In genomic region chr5:1130218-1130946, GRCh38 we compare ENCODE assay signal across 13 cellular contexts. TPM values are rescaled to one million over a fixed set of nuclear protein-coding genes. Genes with fewer than 3 reads are reported as not detected.
DNase-seq lines count a peak whose midpoint lies in the region; ATAC-seq, FAIRE-seq and TF ChIP-seq lines count a peak whose summit lies in the region.
"Had no signal": no experiment of that assay in that cellular context is flagged by ENCODE, and none has a peak within 500 bp of the region (broad histone marks: within the 10 kb centered on the region; RNA-seq: fewer than 3 reads in every experiment).

No MANE protein-coding gene starts in this region.

- peaks cover 8% of the 10 kb centered on the region for H3K27me3 Mint-ChIP-seq in T-helper 17 cell

- H3K27me3 ChIP-seq in pancreas, result no peaks in the 10 kb centered on the region
- H3K27me3 ChIP-seq: tibial nerve had no signal

- ATAC-seq in T-helper 17 cell (peak; percentile 32), pancreas (peak; percentile 78 to 84 (median 80)), HG03025 (IDR thresholded peaks at IDR 0.05; ENCODE audit: low FRiP score, unreplicated experiment) (no peak), GM18858 (IDR thresholded peaks at IDR 0.05; ENCODE audit: unreplicated experiment) (no peak)
- ATAC-seq: natural killer cell, SK-N-SH treated with all-trans-retinoic acid at 6 μM for 48 hours had no signal

- H3K4me1 Mint-ChIP-seq in T-helper 17 cell, result peaks cover 4% of the 10 kb centered on the region

- no peak overlapping the region for H3K4me3 Mint-ChIP-seq in T-helper 17 cell
- H3K4me3 Mint-ChIP-seq: natural killer cell had no signal

- H3K9me3 ChIP-seq in T-helper 17 cell (ENCODE audit: control insufficient read depth, low read length, poor library complexity, severe bottlenecking) (no peaks in the 10 kb centered on the region), pancreas (no peaks in the 10 kb centered on the region)
- H3K9me3 ChIP-seq: tibial nerve had no signal

- TF ChIP-seq CTCF in GM12864 (IDR thresholded peaks at IDR 0.05; ENCODE audit: low read depth, low read length, missing control alignments), result no peak
- no peak for TF ChIP-seq CTCF in pancreas (IDR thresholded peaks at IDR 0.05)
- no peak for TF ChIP-seq CTCF in coronary artery (IDR thresholded peaks at IDR 0.05)

- H3K4me3 ChIP-seq in GM12864 (ENCODE audit: low read depth, low read length), result peak overlapping the region; percentile 28
- H3K4me3 ChIP-seq in pancreas, result peak overlapping the region in 2 of 4 donors; percentile 8 to 28
- no peak overlapping the region for H3K4me3 ChIP-seq in coronary artery
- H3K4me3 ChIP-seq: tibial nerve had no signal

- DNase-seq in GM12864 (ENCODE audit: low read depth) (no peak), NCI-H187 treated with DMSO at 0.1 percent for 48 hours (lab: John Stamatoyannopoulos, UW) (peak; percentile 77), T-helper 17 cell (no peak), pancreas (peak; percentile 87 to 94 (median 92)), coronary artery (ENCODE audit: low spot score) (no peak)
- no peak for DNase-seq in activated CD4-positive, alpha-beta T cell treated with anti-CD3 and anti-CD28 coated beads for 4 hours
- DNase-seq: natural killer cell had no signal

- H3K27ac ChIP-seq in pancreas (peak overlapping the region; percentile 58 to 94 (median 76)), coronary artery (no peak overlapping the region)
- H3K27ac ChIP-seq: KMS-11 had no signal

- H3K4me1 ChIP-seq in pancreas, result peaks cover 35 to 46% (median 41%) of the 10 kb centered on the region in 3 donors

- no peaks in the 10 kb centered on the region for H3K36me3 ChIP-seq in pancreas
- H3K36me3 ChIP-seq: tibial nerve had no signal

- no peak overlapping the region for H3K27ac Mint-ChIP-seq in T-helper 17 cell
- H3K27ac Mint-ChIP-seq: natural killer cell had no signal

- WGBS in pancreas, 2 donors, result 28 to 30% methylated on average over 23 to 26 of the region's 26 CpGs

- FAIRE-seq in pancreas (lab: Jason Lieb, UNC), result no peak
- FAIRE-seq: D721Med had no signal

- intact Hi-C loops in pancreas (cut with DNase I), result no loop called here

- H3K36me3 Mint-ChIP-seq in T-helper 17 cell (ENCODE audit: low read depth), result no peaks in the 10 kb centered on the region
- H3K36me3 Mint-ChIP-seq: natural killer cell had no signal

RNA-seq across cellular contexts. Expression of gene SLC12A7, which starts 18.5 kb away (rescaled TPM):
- total RNA-seq in T-helper 17 cell (10 to 100 TPM; 36.6 to 88.0 TPM), pancreas (10 to 100 TPM; 17.4 to 56.5 (median 32.1) TPM)
- 10 to 100 TPM; 40.0 to 44.9 TPM for polyA plus RNA-seq in pancreas

Comparison
In these comparisons a context has a peak if more than half of its experiments do, and no peak if none do; other contexts are left out.
1. DNase-seq: peak in NCI-H187 treated with DMSO at 0.1 percent for 48 hours (single experiment) and pancreas (6 of 6); none in GM12864 (single experiment), T-helper 17 cell (0 of 3), coronary artery (single experiment) and activated CD4-positive, alpha-beta T cell treated with anti-CD3 and anti-CD28 coated beads for 4 hours (0 of 2).
2. ATAC-seq: peak in T-helper 17 cell (single experiment) and pancreas (4 of 4); none in HG03025 (single experiment) and GM18858 (single experiment).
3. H3K27ac ChIP-seq: peak in pancreas (4 of 4); none in coronary artery (0 of 2).